In genomic region chr20:62237772-62238568, GRCh38 we compare ENCODE assay signal across 8 cellular contexts. TPM values are rescaled to one million over a fixed set of nuclear protein-coding genes. Genes with fewer than 3 reads are reported as not detected.
DNase-seq lines count a peak whose midpoint lies in the region; ATAC-seq and TF ChIP-seq lines count a peak whose summit lies in the region.

Gene OSBPL2, plus strand, starts transcription at chr20:62238521. Its CDS starts 17,664 bp downstream, at chr20:62256185.

- peak; percentile 72 for TF ChIP-seq POLR2A in erythroblast (IDR thresholded peaks at IDR 0.05; ENCODE audit: low read length)

- H3K9ac ChIP-seq in muscle layer of colon (ENCODE audit: low read length), result peak within 1 kb of the TSS; percentile 34

- H3K27me3 ChIP-seq in muscle layer of colon (ENCODE audit: control insufficient read depth in 1 of 2, insufficient read depth in 2 of 2, low read length in 2 of 2), result peaks cover 0 to 15% of the 10 kb centered on the region in 2 donors

- no peaks in the 10 kb centered on the region for H3K9me3 Mint-ChIP-seq in activated T-cell treated with anti-CD3 and anti-CD28 coated beads, Interleukin-2, amount 50 U/mL, for 24 hours

- H3K27ac Mint-ChIP-seq in activated T-cell treated with anti-CD3 and anti-CD28 coated beads, Interleukin-2, amount 50 U/mL, for 24 hours, result peak within 1 kb of the TSS; percentile 92

- no peaks in the 10 kb centered on the region for H3K36me3 ChIP-seq in muscle layer of colon (ENCODE audit: insufficient read depth, low read length)

- peak; percentile 99 for DNase-seq in DMS153 (lab: John Stamatoyannopoulos, UW)
- peak; percentile 99 for DNase-seq in KBM-7
- peak; percentile 100 for DNase-seq in activated T-cell treated with anti-CD3 and anti-CD28 coated beads, Interleukin-2, amount 50 U/mL, for 24 hours
- peak; percentile 99 for DNase-seq in erythroblast (lab: John Stamatoyannopoulos, UW)
- DNase-seq in stimulated activated CD8-positive, alpha-beta memory T cell treated with anti-CD3 and anti-CD28 coated beads, Interleukin-7, amount 100 ng/mL, for 24 hours (ENCODE audit: low read depth), result peak; percentile 100

- peak; percentile 96 for ATAC-seq in GM21717 (IDR thresholded peaks at IDR 0.05; ENCODE audit: unreplicated experiment)

- H3K4me3 Mint-ChIP-seq in activated T-cell treated with anti-CD3 and anti-CD28 coated beads, Interleukin-2, amount 50 U/mL, for 24 hours, result peak within 1 kb of the TSS; percentile 84

- H3K4me3 ChIP-seq in muscle layer of colon (ENCODE audit: low read depth in 1 of 2, low read length in 2 of 2), result peak within 1 kb of the TSS; percentile 65 to 82

- peaks cover 12% of the 10 kb centered on the region for H3K4me1 ChIP-seq in muscle layer of colon (ENCODE audit: insufficient read depth, low read length)

- H3K9me3 ChIP-seq in muscle layer of colon (ENCODE audit: low read length), result no peaks in the 10 kb centered on the region

- H3K4me1 Mint-ChIP-seq in activated T-cell treated with anti-CD3 and anti-CD28 coated beads, Interleukin-2, amount 50 U/mL, for 24 hours (ENCODE audit: low read depth), result peaks cover 46% of the 10 kb centered on the region

- H3K27ac ChIP-seq in muscle layer of colon (ENCODE audit: low read depth, low read length), result no peak within 1 kb of the TSS

- H3K27me3 Mint-ChIP-seq in activated T-cell treated with anti-CD3 and anti-CD28 coated beads, Interleukin-2, amount 50 U/mL, for 24 hours, result peaks cover 5% of the 10 kb centered on the region

- H3K36me3 Mint-ChIP-seq in activated T-cell treated with anti-CD3 and anti-CD28 coated beads, Interleukin-2, amount 50 U/mL, for 24 hours (ENCODE audit: low read depth), result peaks cover 22% of the 10 kb centered on the region

- in situ Hi-C loops in KBM-7 (cut with MboI; ENCODE audit: low pct_unique_long_range_greater_than_20kb, low sequenced_read_pairs), result no loop called here

TF ChIP-seq in PFSK-1, 5 proteins besides CTCF, POLR2A, EP300 and RAD21:
- peak; percentile 83 for TF ChIP-seq FOXP2 (optimal IDR thresholded peaks at IDR 0.05; ENCODE audit: borderline replicate concordance, extremely low read depth, extremely low read length, insufficient read depth)
- TF ChIP-seq REST (IDR thresholded peaks at IDR 0.05; ENCODE audit: insufficient read depth in 1 of 2, low read depth in 2 of 2, low read length in 2 of 2), result no peak
- no peak for TF ChIP-seq POLR2AphosphoS5 (IDR thresholded peaks at IDR 0.05; ENCODE audit: low read depth, low read length)
- TF ChIP-seq SIN3A (IDR thresholded peaks at IDR 0.05; ENCODE audit: borderline replicate concordance, insufficient read depth, low read length), result peak; percentile 83
- no peak for TF ChIP-seq TAF1 (IDR thresholded peaks at IDR 0.05; ENCODE audit: borderline replicate concordance, insufficient read depth, low read length)

RNA-seq across cellular contexts. Expression of gene OSBPL2, which starts in this region (rescaled TPM):
- 17.8 TPM for polyA plus RNA-seq in PFSK-1 (2012; ENCODE audit: insufficient read length, low read depth)
